In genomic region chr10:86944471-86944870, GRCh38 we compare ENCODE assay signal across 17 cellular contexts. TPM values are rescaled to one million over a fixed set of nuclear protein-coding genes. Genes with fewer than 3 reads are reported as not detected.
DNase-seq lines count a peak whose midpoint lies in the region; ATAC-seq, FAIRE-seq and TF ChIP-seq lines count a peak whose summit lies in the region.
"Had no signal": no experiment of that assay in that cellular context is flagged by ENCODE, and none has a peak within 500 bp of the region (broad histone marks: within the 10 kb centered on the region; RNA-seq: fewer than 3 reads in every experiment).

No MANE protein-coding gene starts in this region.

- H3K79me1 ChIP-seq in IMR-90 (ENCODE audit: low read depth in 1 of 2, low read length in 2 of 2) = no peaks in the 10 kb centered on the region
- H3K79me1 ChIP-seq in H1 (ENCODE audit: low read depth, low read length) = no peaks in the 10 kb centered on the region

- no peaks in the 10 kb centered on the region for H3K36me3 Mint-ChIP-seq in neural progenitor cell

- H3K23ac ChIP-seq in IMR-90 (ENCODE audit: low read depth, low read length) (no peak overlapping the region), H1 (ENCODE audit: insufficient read length) (no peak overlapping the region)

- no peaks in the 10 kb centered on the region for H3K36me3 ChIP-seq in IMR-90 (ENCODE audit: control insufficient read depth, insufficient read depth, low read length)
- no peaks in the 10 kb centered on the region for H3K36me3 ChIP-seq in H1 (ENCODE audit: control insufficient read depth in 2 of 4, insufficient read depth in 4 of 4, low read length in 3 of 4)
- H3K36me3 ChIP-seq in neural progenitor cell = no peaks in the 10 kb centered on the region
- H3K36me3 ChIP-seq: BLaER1, prostate gland had no signal

- no TSS peak for BruUV-seq in IMR-90 (replicated peaks; lab: Mats Ljungman, UMichigan)

- H3K56ac ChIP-seq in IMR-90 (ENCODE audit: extremely low read depth, insufficient read depth, low read length) = no peak overlapping the region
- H3K56ac ChIP-seq in H1 (replicated peaks; ENCODE audit: insufficient read length, low read depth, low read length) = no peak overlapping the region

- H3K9ac ChIP-seq in IMR-90 (ENCODE audit: low read depth, low read length) (no peak overlapping the region), H1 (replicated peaks in 1 of 4; ENCODE audit: extremely low read depth in 1 of 4, low read depth in 3 of 4, low read length in 3 of 4) (no peak overlapping the region), neural progenitor cell (no peak overlapping the region)
- H3K9ac ChIP-seq: BLaER1 had no signal

- H3K79me2 ChIP-seq in H1 (ENCODE audit: control insufficient read depth in 1 of 2, insufficient read depth in 2 of 2, low read length in 2 of 2) (no peaks in the 10 kb centered on the region), neural progenitor cell (ENCODE audit: low read depth) (no peaks in the 10 kb centered on the region)
- H3K79me2 ChIP-seq: hepatocyte had no signal

- H3K4me1 ChIP-seq in IMR-90 (ENCODE audit: control insufficient read depth, insufficient read depth, low read length) (no peaks in the 10 kb centered on the region), H1 (replicated peaks in 1 of 4; ENCODE audit: control insufficient read depth in 3 of 4, insufficient read depth in 4 of 4, low read length in 3 of 4) (peaks cover 2 to 5% (median 3%) of the 10 kb centered on the region in 4 experiments; a peak in 6 of 7 replicates), neural progenitor cell (peaks cover 4% of the 10 kb centered on the region)
- H3K4me1 ChIP-seq: BLaER1, prostate gland had no signal

- intact Hi-C loops in IMR-90 (cut with micrococcal nuclease) = no loop called here

- no peak overlapping the region for H4K91ac ChIP-seq in IMR-90 (ENCODE audit: insufficient read depth, low read depth, low read length)
- H4K91ac ChIP-seq in H1 (replicated peaks; ENCODE audit: insufficient read length, low read length) = no peak overlapping the region

- H2BK12ac ChIP-seq in H1 (ENCODE audit: low read depth, low read length) = peak overlapping the region; percentile 11; the same call in 1 of the 2 replicates

- H4K8ac ChIP-seq in IMR-90 (ENCODE audit: low read depth in 2 of 2, low read length in 2 of 2) = no peak overlapping the region
- no peak overlapping the region for H4K8ac ChIP-seq in H1 (ENCODE audit: extremely low read depth, insufficient read depth, low read length)

- ATAC-seq in IMR-90 (ENCODE audit: low read depth) (no peak), HG02623 (IDR thresholded peaks at IDR 0.05; ENCODE audit: unreplicated experiment) (no peak), GM21717 (IDR thresholded peaks at IDR 0.05; ENCODE audit: unreplicated experiment) (no peak)

- no peaks in the 10 kb centered on the region for H3F3A ChIP-seq in neural progenitor cell (ENCODE audit: low read depth)

- H3K27ac Mint-ChIP-seq in neural progenitor cell = peak overlapping the region; percentile 72
- H3K27ac Mint-ChIP-seq: activated CD4-positive, alpha-beta T cell treated with anti-CD3 and anti-CD28 coated beads, Interleukin-2, amount 10 ng/mL, durations not matched to agents 7 days and 5 days had no signal

- H2AFZ ChIP-seq in IMR-90 (replicated peaks; ENCODE audit: low read length, poor library complexity) (no peak overlapping the region), H1 (ENCODE audit: low read length) (no peak overlapping the region), neural progenitor cell (replicated peaks) (no peak overlapping the region)
- H2AFZ ChIP-seq: hepatocyte had no signal

- H3K14ac ChIP-seq in IMR-90 (replicated peaks; ENCODE audit: low read depth, low read length) (no peak overlapping the region), H1 (ENCODE audit: insufficient read length) (no peak overlapping the region)

- H3K4me2 ChIP-seq in IMR-90 (ENCODE audit: low read depth, low read length) (no peak overlapping the region), H1 (ENCODE audit: insufficient read depth in 1 of 2, low read depth in 2 of 2, low read length in 2 of 2) (no peak overlapping the region), neural progenitor cell (no peak overlapping the region)
- H3K4me2 ChIP-seq: BLaER1, hepatocyte had no signal

- H3K4me1 Mint-ChIP-seq in neural progenitor cell = peaks cover 8% of the 10 kb centered on the region

- no peak overlapping the region for H2BK15ac ChIP-seq in IMR-90 (ENCODE audit: low read depth, low read length)
- H2BK15ac ChIP-seq in H1 (ENCODE audit: low read length) = no peak overlapping the region; the same call in 1 of the 2 replicates

- no peak overlapping the region for H2AK9ac ChIP-seq in IMR-90 (replicated peaks; ENCODE audit: low read depth, low read length, poor library complexity)

- CTCF ChIA-PET in IMR-90 (lab: Yijun Ruan, JAX) = no interaction called here
- CTCF ChIA-PET in H1 (lab: Charles Lee; ENCODE audit: partially characterized antibody) = interaction anchor here (1.6 to 26.4 kb wide), 10 partner anchors 7 to 259 kb away, joined by 5 to 975 read pairs (median 10); partner anchors contain the start of genes ADIRF, MMRN2 and SNCG

- H3K27me3 Mint-ChIP-seq in neural progenitor cell (ENCODE audit: insufficient read depth, low read depth) = peaks cover 8% of the 10 kb centered on the region

- H2AK5ac ChIP-seq in IMR-90 (ENCODE audit: low read depth, low read length) = no peak overlapping the region
- H2AK5ac ChIP-seq in H1 (ENCODE audit: low read depth, low read length) = peak overlapping the region; percentile 43; the same call in 1 of the 2 replicates

- no peak overlapping the region for H3K18ac ChIP-seq in IMR-90 (ENCODE audit: low read depth, low read length)
- H3K18ac ChIP-seq in H1 (ENCODE audit: extremely low read depth, low read length) = no peak overlapping the region

- TF ChIP-seq RAD21 in IMR-90 (IDR thresholded peaks at IDR 0.05; ENCODE audit: low read length) (no peak), H1 (IDR thresholded peaks at IDR 0.05 in 1 of 2, conservative IDR thresholded peaks at IDR 0.05 in 1 of 2; ENCODE audit: low read depth in 2 of 2, low read length in 2 of 2) (no peak)

- H2BK20ac ChIP-seq in IMR-90 (ENCODE audit: low read depth, low read length) = no peak overlapping the region
- H2BK20ac ChIP-seq in H1 (ENCODE audit: low read length) = peak overlapping the region; percentile 66; the same call in 1 of the 2 replicates

- H3K9me1 ChIP-seq in IMR-90 (ENCODE audit: insufficient read depth, low read length) = no peaks in the 10 kb centered on the region

- TF ChIP-seq POLR2A in IMR-90 (IDR thresholded peaks at IDR 0.05; ENCODE audit: low read depth, low read length) (no peak), H1 (IDR thresholded peaks at IDR 0.05; ENCODE audit: control extremely low read depth in 1 of 2, low read depth in 2 of 2, low read length in 2 of 2) (no peak)

- H3K23me2 ChIP-seq in H1 (ENCODE audit: low read depth, low read length) = no peaks in the 10 kb centered on the region

- TF ChIP-seq CTCF in IMR-90 (conservative IDR thresholded peaks at IDR 0.05; ENCODE audit: low read depth, low read length) = no peak
- no peak for TF ChIP-seq CTCF in H1 (IDR thresholded peaks at IDR 0.05; ENCODE audit: control extremely low read depth in 1 of 3, insufficient read depth in 1 of 3, low read depth in 1 of 3, low read length in 3 of 3)
- no peak for TF ChIP-seq CTCF in neural progenitor cell (IDR thresholded peaks at IDR 0.05)

- dilution Hi-C loops in IMR-90 (cut with HindIII; ENCODE audit: low sequenced_read_pairs, unreplicated experiment) = no loop called here

- in situ Hi-C loops in IMR-90 (cut with MboI; ENCODE audit: low sequenced_read_pairs) = no loop called here

- H3K4ac ChIP-seq in IMR-90 (ENCODE audit: low read depth, low read length) = no peak overlapping the region
- H3K4ac ChIP-seq in H1 (replicated peaks; ENCODE audit: insufficient read length, low read depth, low read length) = peak overlapping the region; percentile 27

- no peak overlapping the region for H4K5ac ChIP-seq in IMR-90 (ENCODE audit: low read depth, low read length)
- H4K5ac ChIP-seq in H1 (ENCODE audit: insufficient read length, low read depth, low read length) = no peak overlapping the region

- peak; percentile 40 for DNase-seq in EH (ENCODE audit: low read depth)
- peak; percentile 20 for DNase-seq in IMR-90
- DNase-seq in H1 (ENCODE audit: low read depth in 1 of 2, low spot score in 2 of 2) = no peak
- DNase-seq in neural progenitor cell (ENCODE audit: low spot score) = no peak
- no peak for DNase-seq in NCI-H2171 treated with DMSO at 0.1 percent for 48 hours (lab: John Stamatoyannopoulos, UW)
- no peak for DNase-seq in NCI-H526 (lab: John Stamatoyannopoulos, UW)
- DNase-seq: activated CD4-positive, alpha-beta T cell treated with anti-CD3 and anti-CD28 coated beads, Interleukin-2, amount 10 ng/mL, durations not matched to agents 7 days and 5 days; NCI-H1436; NCI-H446; substantia nigra had no signal

- H3K4me3 Mint-ChIP-seq in neural progenitor cell = no peak overlapping the region
- H3K4me3 Mint-ChIP-seq: activated CD4-positive, alpha-beta T cell treated with anti-CD3 and anti-CD28 coated beads, Interleukin-2, amount 10 ng/mL, durations not matched to agents 7 days and 5 days had no signal

- H4K20me1 ChIP-seq in IMR-90 (ENCODE audit: insufficient read depth, low read length) (no peaks in the 10 kb centered on the region), H1 (replicated peaks in 1 of 2; ENCODE audit: control insufficient read depth in 1 of 2, insufficient read depth in 2 of 2, low read length in 2 of 2) (no peaks in the 10 kb centered on the region), neural progenitor cell (ENCODE audit: low read depth) (no peaks in the 10 kb centered on the region)
- H4K20me1 ChIP-seq: BLaER1 had no signal

- no peak for TF ChIP-seq EP300 in H1 (IDR thresholded peaks at IDR 0.05; ENCODE audit: borderline replicate concordance in 1 of 2, low read depth in 2 of 2, low read length in 2 of 2)

- POLR2A ChIA-PET in IMR-90 (lab: Charles Lee; ENCODE audit: unreplicated experiment) (no interaction called here), H1 (lab: Charles Lee; ENCODE audit: partially characterized antibody) (interaction anchor here (1.3 to 2.9 kb wide), 2 partner anchors 11 to 14 kb away, joined by 4 to 20 read pairs; partner anchors contain the start of gene SNCG)

- no peak overlapping the region for H3K4me3 ChIP-seq in IMR-90 (ENCODE audit: insufficient read depth, low read depth, low read length)
- H3K4me3 ChIP-seq in H1 (ENCODE audit: extremely low read depth in 1 of 4, insufficient read depth in 2 of 4, low read depth in 3 of 4, low read length in 4 of 4) = no peak overlapping the region
- H3K4me3 ChIP-seq in neural progenitor cell = no peak overlapping the region
- H3K4me3 ChIP-seq: BLaER1, dorsolateral prefrontal cortex, hepatocyte, prostate gland had no signal

- H2BK120ac ChIP-seq in IMR-90 (ENCODE audit: low read depth, low read length) (no peak overlapping the region), H1 (replicated peaks; ENCODE audit: low read depth, low read length) (no peak overlapping the region)

- H3K27ac ChIP-seq in IMR-90 (ENCODE audit: insufficient read depth, low read length) (no peak overlapping the region), H1 (ENCODE audit: low read depth, low read length) (no peak overlapping the region), neural progenitor cell (no peak overlapping the region)
- H3K27ac ChIP-seq: BLaER1, dorsolateral prefrontal cortex, hepatocyte, prostate gland had no signal

- no peak for FAIRE-seq in H1 (lab: Jason Lieb, UNC)

- H3K9me3 ChIP-seq in IMR-90 (ENCODE audit: control insufficient read depth, insufficient read depth, low read length) (no peaks in the 10 kb centered on the region), H1 (ENCODE audit: insufficient read depth in 2 of 2, low read depth in 1 of 2, low read length in 1 of 2) (no peaks in the 10 kb centered on the region), neural progenitor cell (ENCODE audit: low read depth) (no peaks in the 10 kb centered on the region)
- H3K9me3 ChIP-seq: prostate gland had no signal

- H3K27me3 ChIP-seq in IMR-90 (ENCODE audit: control insufficient read depth, insufficient read depth, low read length) (peaks cover 14% of the 10 kb centered on the region), H1 (replicated peaks in 1 of 4; ENCODE audit: control insufficient read depth in 3 of 4, extremely low read depth in 1 of 4, insufficient read depth in 3 of 4, low read length in 3 of 4) (no peaks in the 10 kb centered on the region; a peak in 2 of 7 replicates), neural progenitor cell (no peaks in the 10 kb centered on the region)
- H3K27me3 ChIP-seq: BLaER1, hepatocyte had no signal

- no peaks in the 10 kb centered on the region for H3K9me3 Mint-ChIP-seq in neural progenitor cell
- H3K9me3 Mint-ChIP-seq: activated CD4-positive, alpha-beta T cell treated with anti-CD3 and anti-CD28 coated beads, Interleukin-2, amount 10 ng/mL, durations not matched to agents 7 days and 5 days had no signal

- H2BK5ac ChIP-seq in IMR-90 (ENCODE audit: low read depth, low read length, poor library complexity, severe bottlenecking) (no peak overlapping the region), H1 (ENCODE audit: low read depth, low read length) (no peak overlapping the region; the same call in 1 of the 2 replicates)

RNA-seq across cellular contexts. Expression of gene MMRN2, which starts 12.9 kb away (rescaled TPM):
- total RNA-seq in IMR-90 (2012; rRNA removed) (0.56 and 1.8 TPM in 2 replicates), neural progenitor cell (ENCODE audit: low replicate concordance) (0.28 and 1.4 TPM in 2 replicates)
- polyA plus RNA-seq in IMR-90 (2012; rRNA removed) (1.0 and 1.6 TPM in 2 replicates), H1 (2011; rRNA removed) (1.1 and 1.2 TPM in 2 replicates)
- polyA plus RNA-seq in IMR-90 (2012; cell fraction: cytosol; rRNA removed) = 0.40 and 0.51 TPM in 2 replicates
- polyA plus RNA-seq in IMR-90 (2012; cell fraction: nucleus; rRNA removed; ENCODE audit: low replicate concordance) = 3.8 and 4.2 TPM in 2 replicates
- total RNA-seq in H1 (2021; fragmentation: NEBNext Ultra II Directional; extraction: Animal tissue kit (Norgen Biotek cat#: 25700)) = 0.96 and 1.2 TPM in 2 replicates
- 3.0 TPM for polyA plus RNA-seq in H1 (2011; cell fraction: cytosol; rRNA removed)
- polyA plus RNA-seq in H1 (2011; cell fraction: nucleus; rRNA removed) = 2.9 TPM
- 0.52 to 2.5 TPM (median 2.0 TPM) in 4 replicates for polyA plus RNA-seq in H1 (2012, experiment 1 of 2)
- polyA plus RNA-seq in H1 (2012, experiment 2 of 2) = 0.93 TPM
- 2.1 TPM for polyA plus RNA-seq in H1 (2013, experiment 1 of 2)
- 1.8 TPM for polyA plus RNA-seq in H1 (2013, experiment 2 of 2)
- 2.3 and 2.7 TPM in 2 replicates for polyA minus RNA-seq in H1 (2011; rRNA and poly(A)+ RNA removed)
- polyA minus RNA-seq in H1 (2011; cell fraction: cytosol; rRNA and poly(A)+ RNA removed) = 1.1 TPM
- polyA minus RNA-seq in H1 (2011; cell fraction: nucleus; rRNA and poly(A)+ RNA removed) = 1.4 TPM
- total RNA-seq: activated CD4-positive, alpha-beta T cell treated with anti-CD3 and anti-CD28 coated beads, Interleukin-2, amount 10 ng/mL, durations not matched to agents 7 days and 5 days had no signal

RNA-seq across cellular contexts. Expression of gene SNCG, which starts 13.9 kb away (rescaled TPM):
- 10.6 and 11.9 TPM in 2 replicates for total RNA-seq in IMR-90 (2012; rRNA removed)
- polyA plus RNA-seq in IMR-90 (2012; rRNA removed) = 17.9 and 19.0 TPM in 2 replicates
- 19.4 and 24.5 TPM in 2 replicates for polyA plus RNA-seq in IMR-90 (2012; cell fraction: cytosol; rRNA removed)
- 12.2 and 13.8 TPM in 2 replicates for polyA plus RNA-seq in IMR-90 (2012; cell fraction: nucleus; rRNA removed; ENCODE audit: low replicate concordance)
- total RNA-seq in H1 (2021; fragmentation: NEBNext Ultra II Directional; extraction: Animal tissue kit (Norgen Biotek cat#: 25700)) = 4.4 and 4.8 TPM in 2 replicates
- polyA plus RNA-seq in H1 (2011; rRNA removed) = 12.2 and 14.6 TPM in 2 replicates
- polyA plus RNA-seq in H1 (2011; cell fraction: cytosol; rRNA removed) = 22.4 TPM
- 13.2 TPM for polyA plus RNA-seq in H1 (2011; cell fraction: nucleus; rRNA removed)
- polyA plus RNA-seq in H1 (2012, experiment 1 of 2) = 6.8 to 14.9 TPM (median 10.7 TPM) in 4 replicates
- polyA plus RNA-seq in H1 (2012, experiment 2 of 2) = 8.0 TPM
- polyA plus RNA-seq in H1 (2013, experiment 1 of 2) = 6.2 TPM
- 5.9 TPM for polyA plus RNA-seq in H1 (2013, experiment 2 of 2)
- polyA minus RNA-seq in H1 (2011; rRNA and poly(A)+ RNA removed) = 0.88 and 3.1 TPM in 2 replicates
- 3.0 TPM for polyA minus RNA-seq in H1 (2011; cell fraction: cytosol; rRNA and poly(A)+ RNA removed)
- polyA minus RNA-seq in H1 (2011; cell fraction: nucleus; rRNA and poly(A)+ RNA removed) = 4.1 TPM
- not detected in 2 replicates for total RNA-seq in neural progenitor cell (ENCODE audit: low replicate concordance)
- total RNA-seq: activated CD4-positive, alpha-beta T cell treated with anti-CD3 and anti-CD28 coated beads, Interleukin-2, amount 10 ng/mL, durations not matched to agents 7 days and 5 days; myocyte had no signal

RNA-seq across cellular contexts. Expression of gene ADIRF, which starts 23.8 kb away (rescaled TPM):
- total RNA-seq in IMR-90 (2012; rRNA removed) = 2.3 and 2.5 TPM in 2 replicates
- polyA plus RNA-seq in IMR-90 (2012; rRNA removed) = 7.2 and 12.4 TPM in 2 replicates
- polyA plus RNA-seq in IMR-90 (2012; cell fraction: cytosol; rRNA removed) = 4.7 and 10.7 TPM in 2 replicates
- 1.4 and 1.5 TPM in 2 replicates for polyA plus RNA-seq in IMR-90 (2012; cell fraction: nucleus; rRNA removed; ENCODE audit: low replicate concordance)
- total RNA-seq in H1 (2021; fragmentation: NEBNext Ultra II Directional; extraction: Animal tissue kit (Norgen Biotek cat#: 25700)) = not detected in 2 replicates
- not detected in 2 replicates for polyA plus RNA-seq in H1 (2011; rRNA removed)
- not detected for polyA plus RNA-seq in H1 (2011; cell fraction: cytosol; rRNA removed)
- polyA plus RNA-seq in H1 (2011; cell fraction: nucleus; rRNA removed) = not detected
- not detected in 4 replicates for polyA plus RNA-seq in H1 (2012, experiment 1 of 2)
- polyA plus RNA-seq in H1 (2012, experiment 2 of 2) = not detected
- 0.08 TPM for polyA plus RNA-seq in H1 (2013, experiment 1 of 2)
- 0.20 TPM for polyA plus RNA-seq in H1 (2013, experiment 2 of 2)
- polyA minus RNA-seq in H1 (2011; rRNA and poly(A)+ RNA removed) = not detected in 2 replicates
- not detected for polyA minus RNA-seq in H1 (2011; cell fraction: cytosol; rRNA and poly(A)+ RNA removed)
- not detected for polyA minus RNA-seq in H1 (2011; cell fraction: nucleus; rRNA and poly(A)+ RNA removed)
- not detected in 2 replicates for total RNA-seq in neural progenitor cell (ENCODE audit: low replicate concordance)
- total RNA-seq: activated CD4-positive, alpha-beta T cell treated with anti-CD3 and anti-CD28 coated beads, Interleukin-2, amount 10 ng/mL, durations not matched to agents 7 days and 5 days; hepatocyte had no signal
- polyA plus RNA-seq: hepatocyte had no signal

Comparison
In these comparisons a context has a peak if more than half of its experiments do, and no peak if none do; other contexts are left out.
1. DNase-seq: peak in EH (single experiment) and IMR-90 (single experiment); none in H1 (0 of 2), neural progenitor cell (single experiment), NCI-H2171 treated with DMSO at 0.1 percent for 48 hours (single experiment) and NCI-H526 (0 of 2).